ENCODE assay signal across 8 cellular contexts in the genomic region with DNA sequence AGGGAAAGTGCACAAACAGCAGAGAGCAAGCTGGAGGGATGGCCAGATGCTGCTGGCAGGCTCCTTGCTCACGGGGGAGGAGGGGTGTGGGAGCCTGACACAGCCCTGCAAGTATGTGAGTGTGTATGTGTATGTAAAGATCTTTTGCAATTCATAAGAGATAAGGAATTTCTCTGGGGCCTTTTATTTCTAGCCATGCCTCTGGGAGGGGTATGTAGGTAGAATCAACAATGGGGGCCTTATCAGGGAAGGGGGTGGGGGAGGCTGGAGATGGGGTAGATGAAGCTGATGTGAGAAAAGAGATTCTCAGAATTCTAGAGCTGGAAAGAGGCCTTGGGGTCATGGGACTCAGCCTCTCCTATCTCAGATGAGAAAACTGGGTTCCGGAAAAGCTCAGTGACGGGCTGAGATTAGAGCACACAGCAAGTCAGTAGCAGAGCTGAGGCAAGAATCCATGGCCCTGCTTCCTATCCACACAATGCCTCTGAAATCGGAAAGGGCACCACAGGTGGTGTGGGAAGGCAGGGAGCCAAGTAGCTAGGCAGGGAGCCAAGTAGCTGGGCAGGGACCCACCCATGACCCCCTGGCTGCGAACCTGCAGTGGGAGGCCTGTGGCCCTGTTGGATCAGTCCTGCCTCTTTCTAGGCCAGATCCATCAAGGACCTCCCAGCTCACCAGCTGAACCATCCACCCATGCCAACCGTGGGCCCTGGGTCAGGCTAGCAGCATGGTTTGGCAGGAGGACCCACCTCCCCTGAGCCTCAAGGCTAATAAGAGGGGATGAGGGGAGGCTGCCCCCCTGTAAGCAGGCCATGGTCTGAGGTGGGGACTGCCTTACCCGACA. TPM values are rescaled to one million over a fixed set of nuclear protein-coding genes. Genes with fewer than 3 reads are reported as not detected.
DNase-seq lines count a peak whose midpoint lies in the region; FAIRE-seq and TF ChIP-seq lines count a peak whose summit lies in the region.

No MANE protein-coding gene starts in this region.

- in situ Hi-C loops in GM13976 (cut with MboI; ENCODE audit: low sequenced_read_pairs, unreplicated experiment), result no loop called here

- no peak overlapping the region for H3K4me3 ChIP-seq in epithelial cell of esophagus (ENCODE audit: low read length)

- CTCF ChIA-PET in activated naive CD4-positive, alpha-beta T cell treated with anti-CD3 and anti-CD28 coated beads for 36 hours (lab: Charles Lee), result interaction anchor here (0.6 to 4.8 kb wide), 9 partner anchors 9 to 152 kb away, joined by 3 to 41 read pairs (median 4); no protein-coding TSS in a partner anchor

- no peaks in the 10 kb centered on the region for H3K9me3 Mint-ChIP-seq in activated naive CD4-positive, alpha-beta T cell treated with anti-CD3 and anti-CD28 coated beads for 36 hours

- TF ChIP-seq CTCF in epithelial cell of esophagus (IDR thresholded peaks at IDR 0.05; ENCODE audit: insufficient read depth, low read depth, low read length, missing control alignments) (no peak), GM13976 (IDR thresholded peaks at IDR 0.05; ENCODE audit: borderline replicate concordance, control extremely low read depth, extremely low read depth, insufficient read depth, missing control alignments) (no peak), D721Med (IDR thresholded peaks at IDR 0.05; ENCODE audit: insufficient read depth, missing control alignments) (no peak)

- no peaks in the 10 kb centered on the region for H3K36me3 Mint-ChIP-seq in activated naive CD4-positive, alpha-beta T cell treated with anti-CD3 and anti-CD28 coated beads for 36 hours (ENCODE audit: low read depth)

- H3K27me3 Mint-ChIP-seq in activated naive CD4-positive, alpha-beta T cell treated with anti-CD3 and anti-CD28 coated beads for 36 hours (ENCODE audit: low read depth), result no peaks in the 10 kb centered on the region

- no peak for FAIRE-seq in D721Med (lab: Jason Lieb, UNC)

- H3K4me1 Mint-ChIP-seq in activated naive CD4-positive, alpha-beta T cell treated with anti-CD3 and anti-CD28 coated beads for 36 hours (ENCODE audit: low read depth), result peaks cover 1% of the 10 kb centered on the region

- no peak overlapping the region for H3K4me3 Mint-ChIP-seq in activated naive CD4-positive, alpha-beta T cell treated with anti-CD3 and anti-CD28 coated beads for 36 hours

- H3K27ac Mint-ChIP-seq in activated naive CD4-positive, alpha-beta T cell treated with anti-CD3 and anti-CD28 coated beads for 36 hours, result no peak overlapping the region

- intact Hi-C loops in activated naive CD4-positive, alpha-beta T cell treated with anti-CD3 and anti-CD28 coated beads for 36 hours (cut with micrococcal nuclease), result no loop called here

- DNase-seq in COLO829 (ENCODE audit: low spot score) (peak; percentile 94), NCI-H524 treated with DMSO at 0.1 percent for 48 hours (lab: John Stamatoyannopoulos, UW) (peak; percentile 48), epithelial cell of esophagus (ENCODE audit: low read depth) (peak; percentile 95), non-pigmented ciliary epithelial cell (ENCODE audit: low read depth) (peak; percentile 83), DMS79 treated with DMSO at 0.1 percent for 48 hours (lab: John Stamatoyannopoulos, UW) (no peak), GM13976 (ENCODE audit: low spot score) (no peak), D721Med (ENCODE audit: insufficient read length, low spot score) (no peak)
- DNase-seq in activated naive CD4-positive, alpha-beta T cell treated with anti-CD3 and anti-CD28 coated beads for 36 hours, result no peak

RNA-seq across cellular contexts. Expression of gene PLEKHG3, which starts 54.7 kb away (rescaled TPM):
- 1 to 10 TPM in 1 of 2 experiments, under 1 TPM in 1; 0.48 to 1.1 TPM for total RNA-seq in activated naive CD4-positive, alpha-beta T cell treated with anti-CD3 and anti-CD28 coated beads for 36 hours

Comparison
In these comparisons a context has a peak if more than half of its experiments do, and no peak if none do; other contexts are left out.
1. DNase-seq: peak in COLO829 (single experiment), NCI-H524 treated with DMSO at 0.1 percent for 48 hours (single experiment), epithelial cell of esophagus (single experiment) and non-pigmented ciliary epithelial cell (single experiment); none in DMS79 treated with DMSO at 0.1 percent for 48 hours (single experiment), activated naive CD4-positive, alpha-beta T cell treated with anti-CD3 and anti-CD28 coated beads for 36 hours (single experiment), GM13976 (single experiment) and D721Med (single experiment).